Comparison of ENCODE assay signal across 25 cellular contexts in the genomic region with DNA sequence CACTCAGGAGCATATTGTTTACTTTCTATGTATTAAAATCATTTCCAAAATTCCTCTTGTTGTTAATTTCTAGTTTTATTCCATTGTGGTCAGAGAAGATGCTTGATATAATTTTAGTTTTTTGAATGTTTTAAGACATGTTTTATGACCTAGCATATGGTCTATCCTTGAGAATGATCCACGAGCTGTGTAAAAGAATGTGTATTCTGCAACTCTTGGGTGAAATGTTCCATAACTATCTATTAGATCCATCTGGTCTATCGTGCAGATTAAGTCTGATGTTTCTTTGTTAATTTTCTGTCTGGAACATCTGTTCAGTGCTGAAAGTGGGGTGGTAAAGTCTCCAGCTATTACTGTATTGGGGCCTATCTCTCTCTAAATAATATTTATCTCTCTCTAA.
"Had no signal": no experiment of that assay in that cellular context is flagged by ENCODE, and none has a peak within 500 bp of the region (broad histone marks: within the 10 kb centered on the region; RNA-seq: fewer than 3 reads in every experiment).

No MANE protein-coding gene starts in this region.

- H3K79me2 ChIP-seq: parathyroid adenoma had no signal

- H3K36me3 ChIP-seq: neutrophil, ovary, right lobe of liver, sigmoid colon, stomach, thoracic aorta, thyroid gland, tibial nerve, upper lobe of left lung, uterus had no signal

- DNase-seq: naive thymus-derived CD8-positive, alpha-beta T cell; nephron progenitor cell; nucleus accumbens; ovary; posterior cingulate gyrus; psoas muscle; right cardiac atrium; right lobe of liver; sigmoid colon; small intestine; stimulated activated CD4-positive, alpha-beta T cell treated with anti-CD3 and anti-CD28 coated beads, Interleukin-15, amount 100 ng/mL, for 24 hours; stimulated activated CD4-positive, alpha-beta T cell treated with anti-CD3 and anti-CD28 coated beads, Interleukin-2, amount 100 ng/mL, for 24 hours; stimulated activated CD4-positive, alpha-beta T cell treated with anti-CD3 and anti-CD28 coated beads, Interleukin-2, amount 100 ng/mL, for 48 hours; stimulated activated CD4-positive, alpha-beta T cell treated with anti-CD3 and anti-CD28 coated beads, Interleukin-4, amount 100 ng/mL, for 24 hours; stimulated activated naive B cell treated with anti-CD40 and anti-IgM and Interleukin-4, amounts not matched to agents 10 μg/mL and 1 μg/mL and 100 μg/mL, for 72 hours; stimulated activated naive CD4-positive, alpha-beta T cell treated with Interleukin-2 at 50 U/mL for 16 hours; stomach; thyroid gland; trophoblast cell; upper lobe of left lung; uterus had no signal

- H3K4me1 ChIP-seq: parathyroid adenoma, psoas muscle, right lobe of liver, sigmoid colon, stomach, thyroid gland, tibial nerve, upper lobe of left lung, uterus had no signal

- H3K9me3 ChIP-seq: ovary, right lobe of liver, thyroid gland had no signal

- H3K27ac ChIP-seq: neutrophil, ovary, parathyroid adenoma, psoas muscle, right lobe of liver, sigmoid colon, stomach, thoracic aorta, thyroid gland, tibial nerve, upper lobe of left lung, uterus had no signal

- H3K4me3 ChIP-seq: ovary, psoas muscle, right lobe of liver, sigmoid colon, stomach, thoracic aorta, thyroid gland, tibial nerve, upper lobe of left lung, uterus had no signal

- H3K9ac ChIP-seq: parathyroid adenoma had no signal

- H3K27me3 ChIP-seq: neutrophil, ovary, right lobe of liver, sigmoid colon, stomach, thyroid gland, tibial nerve, upper lobe of left lung, uterus had no signal

- H2AFZ ChIP-seq: parathyroid adenoma had no signal
